Comparison of ENCODE assay signal across 18 cellular contexts in genomic region chr13:110073982-110074381, GRCh38.
A peak's percentile ranks its signal among the peaks of the same experiment; 100 is the strongest.
DNase-seq lines count a peak whose midpoint lies in the region; ATAC-seq and TF ChIP-seq lines count a peak whose summit lies in the region.
"Had no signal": no experiment of that assay in that cellular context is flagged by ENCODE, and none has a peak within 500 bp of the region (broad histone marks: within the 10 kb centered on the region; RNA-seq: fewer than 3 reads in every experiment).

No MANE protein-coding gene starts in this region.

- H3K4me3 ChIP-seq in WERI-Rb-1 (ENCODE audit: low read depth, low read length), result no peak overlapping the region
- H3K4me3 ChIP-seq: BLaER1 treated with 17β-estradiol and CSF1 and Interleukin-3, amounts not matched to agents 10 nM and 100 nM; GM12878; MG63 had no signal

- TF ChIP-seq CTCF in WERI-Rb-1 (IDR thresholded peaks at IDR 0.05; ENCODE audit: low read depth, low read length), result peak; percentile 39; the same call in 1 of the 2 replicates
- peak; percentile 5 for TF ChIP-seq CTCF in foreskin keratinocyte (conservative IDR thresholded peaks at IDR 0.05)

- no peaks in the 10 kb centered on the region for H3K36me3 ChIP-seq in WERI-Rb-1
- H3K36me3 ChIP-seq: BLaER1 treated with 17β-estradiol and CSF1 and Interleukin-3, amounts not matched to agents 10 nM and 100 nM; MG63 had no signal

- peaks cover 14% of the 10 kb centered on the region for H3K4me1 ChIP-seq in foreskin keratinocyte
- H3K4me1 ChIP-seq: BLaER1 treated with 17β-estradiol and CSF1 and Interleukin-3, amounts not matched to agents 10 nM and 100 nM had no signal

- H3K27me3 ChIP-seq in WERI-Rb-1 (ENCODE audit: insufficient read depth, low read depth, severe bottlenecking) (no peaks in the 10 kb centered on the region), foreskin keratinocyte (no peaks in the 10 kb centered on the region)
- H3K27me3 ChIP-seq: BLaER1 treated with 17β-estradiol and CSF1 and Interleukin-3, amounts not matched to agents 10 nM and 100 nM; MG63 had no signal

- DNase-seq in DMS 273 (lab: John Stamatoyannopoulos, UW; ENCODE audit: unreplicated experiment) (peak; percentile 1), DMS 273 treated with DMSO at 0.1 percent for 48 hours (lab: John Stamatoyannopoulos, UW) (no peak), WERI-Rb-1 (peak; percentile 39), foreskin keratinocyte (no peak), T-helper 1 cell (no peak), RKO (ENCODE audit: low spot score) (no peak), EL (no peak)
- DNase-seq: MG63, NCI-H1092 treated with DMSO at 0.1 percent for 48 hours, NCI-H187 treated with DMSO at 0.1 percent for 48 hours, NCI-H2171, NCI-H446 treated with DMSO at 0.1 percent for 48 hours, SIG-M5 had no signal

- ATAC-seq in foreskin keratinocyte (no peak), HG02642 (IDR thresholded peaks at IDR 0.05; ENCODE audit: poor library complexity, unreplicated experiment) (no peak)
- ATAC-seq: GM12878, HepG2 had no signal

- peaks cover 3% of the 10 kb centered on the region for H3K9me3 ChIP-seq in WERI-Rb-1 (ENCODE audit: severe bottlenecking)
- H3K9me3 ChIP-seq: MG63 had no signal

- H3K27ac ChIP-seq in WERI-Rb-1, result no peak overlapping the region
- H3K27ac ChIP-seq in foreskin keratinocyte, result no peak overlapping the region
- H3K27ac ChIP-seq: 22Rv1; BLaER1 treated with 17β-estradiol and CSF1 and Interleukin-3, amounts not matched to agents 10 nM and 100 nM had no signal

Comparison
In these comparisons a context has a peak if more than half of its experiments do, and no peak if none do; other contexts are left out.
1. DNase-seq: peak in DMS 273 (single experiment) and WERI-Rb-1 (single experiment); none in DMS 273 treated with DMSO at 0.1 percent for 48 hours (single experiment), foreskin keratinocyte (0 of 2), T-helper 1 cell (0 of 5), RKO (single experiment) and EL (single experiment).